Comparison of ENCODE assay signal across 2 cellular contexts in genomic region chr1:227922501-227923352, GRCh38.
TF ChIP-seq lines count a peak whose summit lies in the region.

No MANE protein-coding gene starts in this region.

TF ChIP-seq in IMR-90, 13 proteins besides CTCF, POLR2A, EP300 and RAD21:
- TF ChIP-seq USF2 (IDR thresholded peaks at IDR 0.05; ENCODE audit: low read depth, low read length) (no peak), CEBPB (IDR thresholded peaks at IDR 0.05; ENCODE audit: low read depth, low read length) (no peak), RFX5 (IDR thresholded peaks at IDR 0.05; ENCODE audit: low read depth, low read length) (no peak), MAZ (IDR thresholded peaks at IDR 0.05; ENCODE audit: borderline replicate concordance, low read depth, low read length) (no peak), SMC3 (IDR thresholded peaks at IDR 0.05; ENCODE audit: low read depth, low read length) (no peak), MXI1 (IDR thresholded peaks at IDR 0.05; ENCODE audit: borderline replicate concordance, low read depth, low read length) (no peak), ELK1 (IDR thresholded peaks at IDR 0.05; ENCODE audit: borderline replicate concordance, low read depth, low read length) (no peak), CHD1 (IDR thresholded peaks at IDR 0.05; ENCODE audit: low read depth, low read length) (no peak), FOS (IDR thresholded peaks at IDR 0.05; ENCODE audit: low read depth, low read length) (no peak), NFE2L2 (IDR thresholded peaks at IDR 0.05; ENCODE audit: low read depth, low read length) (no peak), MAFK (IDR thresholded peaks at IDR 0.05; ENCODE audit: low read depth, low read length) (no peak), RCOR1 (IDR thresholded peaks at IDR 0.05; ENCODE audit: insufficient replicate concordance, low read length) (no peak), BHLHE40 (IDR thresholded peaks at IDR 0.05; ENCODE audit: low read depth, low read length) (no peak)

TF ChIP-seq in H1, 55 proteins besides CTCF, POLR2A, EP300 and RAD21:
- TF ChIP-seq YY1 (IDR thresholded peaks at IDR 0.05; ENCODE audit: low read depth, low read length) (no peak), E2F6 (IDR thresholded peaks at IDR 0.05) (no peak), PHF8 (conservative IDR thresholded peaks at IDR 0.05; ENCODE audit: low read depth, low read length) (no peak), CHD1 (IDR thresholded peaks at IDR 0.05; ENCODE audit: low read depth, low read length) (no peak), JUN (IDR thresholded peaks at IDR 0.05; ENCODE audit: low read depth, low read length) (no peak), TCF12 (IDR thresholded peaks at IDR 0.05; ENCODE audit: low read depth, low read length) (no peak)
